Comparison of ENCODE assay signal across 8 cellular contexts in the genomic region with DNA sequence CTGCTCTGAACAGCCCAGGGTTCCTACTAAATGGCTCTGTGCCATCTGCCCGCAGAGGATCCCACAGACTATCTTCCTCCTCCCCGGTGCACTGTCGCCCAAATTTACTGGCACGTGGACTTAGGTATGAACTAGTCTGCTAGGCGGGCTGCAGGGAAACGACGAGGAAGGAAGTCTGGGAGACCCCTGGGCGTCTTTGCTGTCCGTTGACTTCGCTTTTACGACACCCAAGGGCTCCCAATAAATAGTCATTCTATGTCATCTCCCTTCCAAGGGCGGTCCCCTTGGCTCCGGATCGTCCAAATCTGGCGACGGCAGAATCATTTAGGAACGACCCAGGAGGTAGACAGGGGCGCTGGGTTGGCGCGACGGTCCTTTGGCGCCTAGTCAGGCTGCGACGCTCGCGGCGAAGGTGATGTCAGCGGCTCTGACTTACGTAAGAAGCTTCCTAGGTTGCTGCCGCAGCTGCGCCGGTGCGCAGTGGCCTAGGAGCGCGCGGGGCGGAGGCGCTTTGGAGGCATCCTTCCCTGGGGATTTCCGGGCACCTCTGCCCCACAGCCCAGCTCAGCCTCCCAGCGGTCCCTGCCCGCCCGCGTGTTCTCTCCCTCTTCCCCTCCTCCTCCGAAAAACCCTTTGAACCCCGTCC. TPM values are rescaled to one million over a fixed set of nuclear protein-coding genes. Genes with fewer than 3 reads are reported as not detected.
DNase-seq lines count a peak whose midpoint lies in the region; ATAC-seq, FAIRE-seq and TF ChIP-seq lines count a peak whose summit lies in the region.

No MANE protein-coding gene starts in this region.

- TF ChIP-seq CTCF in A549 (IDR thresholded peaks at IDR 0.05), result no peak
- no peak for TF ChIP-seq CTCF in WI38 (IDR thresholded peaks at IDR 0.05; ENCODE audit: low read depth, low read length)
- TF ChIP-seq CTCF in heart right ventricle (IDR thresholded peaks at IDR 0.05), result no peak

- H3K27me3 ChIP-seq in heart right ventricle, result peaks cover 0 to 60% (median 0%) of the 10 kb centered on the region in 7 donors

- H3K9me3 ChIP-seq in A549, result no peaks in the 10 kb centered on the region; the same call in 2 of the 3 replicates
- peaks cover 0 to 20% (median 4%) of the 10 kb centered on the region in 11 donors for H3K9me3 ChIP-seq in heart right ventricle

- TF ChIP-seq EP300 in A549 (IDR thresholded peaks at IDR 0.05), result no peak

- H3K4me3 ChIP-seq in A549 (peak overlapping the region; percentile 93), WI38 (ENCODE audit: low read depth, low read length) (peak overlapping the region; percentile 58), heart right ventricle (peak overlapping the region; percentile 18 to 60 (median 58)), skeletal muscle cell (ENCODE audit: low read depth, low read length) (peak overlapping the region; percentile 53)

- no peaks in the 10 kb centered on the region for H3K36me3 ChIP-seq in heart right ventricle

- intact Hi-C loops in heart right ventricle (cut with DNase I), result loop anchor here in 7 of 10 donors (5.0 to 10.0 kb wide), 8 partner anchors 132 to 315 kb away; no protein-coding TSS in a partner anchor

- 1% methylated on average over 42 of the region's 45 CpGs for WGBS in A549 (ENCODE audit: missing lambda C conversion rate)
- 1% methylated on average over 37 to 42 of the region's 45 CpGs for WGBS in heart right ventricle, 2 donors

- H3K4me1 ChIP-seq in A549 (peaks cover 22% of the 10 kb centered on the region), heart right ventricle (peaks cover 0 to 7% (median 0%) of the 10 kb centered on the region in 9 donors)

- CTCF ChIA-PET in A549 (lab: Yijun Ruan, JAX), result interaction anchor here (0.6 to 2.3 kb wide), 5 partner anchors 29 to 218 kb away, joined by 3 to 13 read pairs (median 4); no protein-coding TSS in a partner anchor

- ATAC-seq in A549, result peak; percentile 46 to 76
- peak in 7 of 8 donors; percentile 17 to 71 (median 43) for ATAC-seq in heart right ventricle
- ATAC-seq in left lobe of liver, result no peak
- no peak for ATAC-seq in HG02840 (IDR thresholded peaks at IDR 0.05; ENCODE audit: low FRiP score, unreplicated experiment)

- peak overlapping the region; percentile 92 for H3K4me2 ChIP-seq in A549

- FAIRE-seq in A549 (lab: Jason Lieb, UNC) (peak; percentile 86), GM12891 (lab: Jason Lieb, UNC) (no peak)

- TF ChIP-seq RAD21 in A549 (conservative IDR thresholded peaks at IDR 0.05 in 1 of 2, IDR thresholded peaks at IDR 0.05 in 1 of 2), result peak in 1 of 2 experiments; percentile 2; a peak in 1 of 5 replicates

- no peak for TF ChIP-seq POLR2A in A549 (IDR thresholded peaks at IDR 0.05; ENCODE audit: low read length)
- no peak for TF ChIP-seq POLR2A in GM12891 (IDR thresholded peaks at IDR 0.05; ENCODE audit: low read depth, low read length)

- POLR2A ChIA-PET in A549 (lab: Yijun Ruan, JAX), result interaction anchor here (0.7 to 2.0 kb wide), 4 partner anchors 13 to 215 kb away, joined by 3 to 9 read pairs (median 4); no protein-coding TSS in a partner anchor

- H3K27ac ChIP-seq in A549, result peak overlapping the region; percentile 88 to 98
- peak overlapping the region in 2 of 10 donors; percentile 4 to 9 for H3K27ac ChIP-seq in heart right ventricle

- peak; percentile 64 to 86 for DNase-seq in A549 (ENCODE audit: low read depth in 1 of 2, low spot score in 1 of 2)
- DNase-seq in HT-29 (ENCODE audit: low spot score), result peak; percentile 72
- peak in 1 of 2 donors; percentile 20 for DNase-seq in heart right ventricle
- DNase-seq in skeletal muscle cell (ENCODE audit: low read depth), result no peak
- no peak for DNase-seq in left lobe of liver (ENCODE audit: low spot score)
- no peak for DNase-seq in GM12891 (ENCODE audit: insufficient read length, low spot score)

TF ChIP-seq in A549, 52 proteins besides CTCF, POLR2A, EP300 and RAD21 (continues in another document):
- no peak for TF ChIP-seq RFX5 (IDR thresholded peaks at IDR 0.05)
- TF ChIP-seq BCL3 (IDR thresholded peaks at IDR 0.05), result no peak
- peak in 1 of 2 experiments; percentile 43; a peak in 1 of 5 replicates for TF ChIP-seq JUN (IDR thresholded peaks at IDR 0.05)
- TF ChIP-seq CEBPB (IDR thresholded peaks at IDR 0.05), result peak in 1 of 2 experiments; percentile 65; a peak in 2 of 4 replicates
- TF ChIP-seq NR3C1 (IDR thresholded peaks at IDR 0.05), result no peak
- TF ChIP-seq SMC3 (IDR thresholded peaks at IDR 0.05), result peak; percentile 4; the same call in 1 of the 3 replicates
- TF ChIP-seq, protein P1, sequence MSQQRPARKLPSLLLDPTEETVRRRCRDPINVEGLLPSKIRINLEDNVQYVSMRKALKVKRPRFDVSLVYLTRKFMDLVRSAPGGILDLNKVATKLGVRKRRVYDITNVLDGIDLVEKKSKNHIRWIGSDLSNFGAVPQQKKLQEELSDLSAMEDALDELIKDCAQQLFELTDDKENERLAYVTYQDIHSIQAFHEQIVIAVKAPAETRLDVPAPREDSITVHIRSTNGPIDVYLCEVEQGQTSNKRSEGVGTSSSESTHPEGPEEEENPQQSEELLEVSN (IDR thresholded peaks at IDR 0.05; ENCODE audit: borderline replicate concordance, low read depth), result peak; percentile 52; the same call in 1 of the 2 replicates
- TF ChIP-seq NPAS2 (CRISPR knock-in tag; IDR thresholded peaks at IDR 0.05; ENCODE audit: borderline replicate concordance), result no peak
- TF ChIP-seq HOXB13 (CRISPR knock-in tag; IDR thresholded peaks at IDR 0.05; ENCODE audit: low read depth), result no peak
- no peak for TF ChIP-seq HOXB5 (CRISPR knock-in tag; IDR thresholded peaks at IDR 0.05)
- TF ChIP-seq TP53 (CRISPR knock-in tag; IDR thresholded peaks at IDR 0.05), result no peak
- 0 out of 2 replicates have a peak, but pooled peaks have one; percentile 20 for TF ChIP-seq JUNB (IDR thresholded peaks at IDR 0.05)
- TF ChIP-seq ESRRA (IDR thresholded peaks at IDR 0.05; ENCODE audit: borderline replicate concordance, low read length), result no peak

TF ChIP-seq in GM12891, 5 proteins besides CTCF, POLR2A, EP300 and RAD21:
- TF ChIP-seq POLR2AphosphoS5 (IDR thresholded peaks at IDR 0.05; ENCODE audit: low read depth, low read length) (no peak), PAX5 (IDR thresholded peaks at IDR 0.05; ENCODE audit: insufficient read depth, low read length, severe bottlenecking) (no peak), SPI1 (IDR thresholded peaks at IDR 0.05; ENCODE audit: low read depth, low read length) (no peak), POU2F2 (IDR thresholded peaks at IDR 0.05; ENCODE audit: low read depth, low read length) (no peak), TAF1 (IDR thresholded peaks at IDR 0.05; ENCODE audit: low read depth, low read length) (no peak)
TF ChIP-seq in GM12891: peak in this region for 0.

RNA-seq across cellular contexts. Expression of gene NHS, which starts 2.2 kb away (rescaled TPM):
- 5.0 and 9.9 TPM in 2 replicates for polyA plus RNA-seq in A549 (2011; rRNA removed)
- 0.91 and 1.1 TPM in 2 replicates for polyA plus RNA-seq in A549 (2012; cell fraction: cytosol; rRNA removed)
- 3.0 and 3.6 TPM in 2 replicates for polyA plus RNA-seq in A549 (2012; cell fraction: nucleus; rRNA removed)
- 3.6 to 4.3 TPM (median 4.2 TPM) in 3 replicates for polyA plus RNA-seq in A549 (2017; fragmentation: RNase III; extraction: RNeasy Plus Mini Kit Qiagen cat#74134 plus additional on column Dnase treatment)
- 9.6 and 12.5 TPM in 2 replicates for polyA minus RNA-seq in A549 (2011; rRNA and poly(A)+ RNA removed)
- total RNA-seq in HT-29 (2014; rRNA removed; shearing (Covaris generic)), result 5.3 and 6.3 TPM in 2 replicates
- total RNA-seq in heart right ventricle, result 1 to 10 TPM in 8 of 10 donors, under 1 TPM in 2; 0.78 to 2.7 (median 1.3) TPM
- polyA plus RNA-seq in heart right ventricle, result under 1 TPM; 0.20 to 0.95 TPM
- 0.10 TPM for total RNA-seq in left lobe of liver
- not detected for polyA plus RNA-seq in GM12891 (2012; ENCODE audit: low read depth, missing spikeins)

Comparison
In these comparisons a context has a peak if more than half of its experiments do, and no peak if none do; other contexts are left out.
1. ATAC-seq: peak in A549 (2 of 2) and heart right ventricle (7 of 8); none in left lobe of liver (single experiment) and HG02840 (single experiment).
2. DNase-seq: peak in A549 (2 of 2) and HT-29 (single experiment); none in skeletal muscle cell (single experiment), left lobe of liver (single experiment) and GM12891 (single experiment).
3. Peak in every context shown above with its lines, with median percentiles within 50 percentile points of each other: H3K4me3 ChIP-seq.